In genomic region chr5:175590471-175590881, GRCh38 we compare ENCODE assay signal across 11 cellular contexts.
DNase-seq lines count a peak whose midpoint lies in the region; ATAC-seq and TF ChIP-seq lines count a peak whose summit lies in the region.
"Had no signal": no experiment of that assay in that cellular context is flagged by ENCODE, and none has a peak within 500 bp of the region (broad histone marks: within the 10 kb centered on the region; RNA-seq: fewer than 3 reads in every experiment).

No MANE protein-coding gene starts in this region.

- H3K27ac ChIP-seq in left ventricle myocardium inferior (replicated peaks) (no peak overlapping the region), upper lobe of right lung (no peak overlapping the region)

- H3K9me3 ChIP-seq in left ventricle myocardium inferior (replicated peaks) (peaks cover 4% of the 10 kb centered on the region), upper lobe of right lung (no peaks in the 10 kb centered on the region)

- H3K27me3 ChIP-seq in left ventricle myocardium inferior (ENCODE audit: low read depth) (no peaks in the 10 kb centered on the region), upper lobe of right lung (no peaks in the 10 kb centered on the region)

- H3K4me1 ChIP-seq in left ventricle myocardium inferior: peaks cover 26% of the 10 kb centered on the region
- H3K4me1 ChIP-seq in upper lobe of right lung: no peaks in the 10 kb centered on the region

- no peak overlapping the region for H3K4me3 ChIP-seq in left ventricle myocardium inferior
- no peak overlapping the region for H3K4me3 ChIP-seq in fibroblast of villous mesenchyme (ENCODE audit: low read depth, low read length)
- no peak overlapping the region for H3K4me3 ChIP-seq in upper lobe of right lung
- H3K4me3 ChIP-seq: GM23338, skin epidermis had no signal

- intact Hi-C loops in Right ventricle myocardium inferior (cut with DNase I): no loop called here
- intact Hi-C loops in left ventricle myocardium inferior (cut with micrococcal nuclease): no loop called here
- intact Hi-C loops in upper lobe of right lung (cut with DNase I): no loop called here

- DNase-seq in Right ventricle myocardium inferior (ENCODE audit: missing footprints) (no peak), left ventricle myocardium inferior (no peak), RPMI8226 (peak; percentile 55), fibroblast of villous mesenchyme (ENCODE audit: low read depth) (peak; percentile 88), upper lobe of right lung (no peak), NCI-H1092 treated with DMSO at 0.1 percent for 48 hours (lab: John Stamatoyannopoulos, UW) (no peak), NCI-H1092 (lab: John Stamatoyannopoulos, UW) (no peak)
- DNase-seq in activated naive CD4-positive, alpha-beta T cell treated with anti-CD3 and anti-CD28 coated beads, Interleukin-2, amount 50 U/mL, for 16 hours: no peak
- DNase-seq: NCI-H446 had no signal

- no peak for TF ChIP-seq CTCF in left ventricle myocardium inferior (IDR thresholded peaks at IDR 0.05; ENCODE audit: borderline replicate concordance)
- TF ChIP-seq CTCF in fibroblast of villous mesenchyme (IDR thresholded peaks at IDR 0.05; ENCODE audit: insufficient read depth, low read depth, low read length): no peak
- TF ChIP-seq CTCF in upper lobe of right lung (IDR thresholded peaks at IDR 0.05): no peak

- H3K36me3 ChIP-seq in left ventricle myocardium inferior (no peaks in the 10 kb centered on the region), upper lobe of right lung (no peaks in the 10 kb centered on the region)

- peak; percentile 45 for ATAC-seq in Right ventricle myocardium inferior
- peak; percentile 80 for ATAC-seq in upper lobe of right lung
- ATAC-seq: GM23338 had no signal

Comparison
In these comparisons a context has a peak if more than half of its experiments do, and no peak if none do; other contexts are left out.
1. DNase-seq: peak in RPMI8226 (single experiment) and fibroblast of villous mesenchyme (single experiment); none in Right ventricle myocardium inferior (single experiment), left ventricle myocardium inferior (single experiment), upper lobe of right lung (single experiment), NCI-H1092 treated with DMSO at 0.1 percent for 48 hours (single experiment), NCI-H1092 (single experiment) and activated naive CD4-positive, alpha-beta T cell treated with anti-CD3 and anti-CD28 coated beads, Interleukin-2, amount 50 U/mL, for 16 hours (single experiment).